8 cellular contexts compared by ENCODE assay signal in the genomic region with DNA sequence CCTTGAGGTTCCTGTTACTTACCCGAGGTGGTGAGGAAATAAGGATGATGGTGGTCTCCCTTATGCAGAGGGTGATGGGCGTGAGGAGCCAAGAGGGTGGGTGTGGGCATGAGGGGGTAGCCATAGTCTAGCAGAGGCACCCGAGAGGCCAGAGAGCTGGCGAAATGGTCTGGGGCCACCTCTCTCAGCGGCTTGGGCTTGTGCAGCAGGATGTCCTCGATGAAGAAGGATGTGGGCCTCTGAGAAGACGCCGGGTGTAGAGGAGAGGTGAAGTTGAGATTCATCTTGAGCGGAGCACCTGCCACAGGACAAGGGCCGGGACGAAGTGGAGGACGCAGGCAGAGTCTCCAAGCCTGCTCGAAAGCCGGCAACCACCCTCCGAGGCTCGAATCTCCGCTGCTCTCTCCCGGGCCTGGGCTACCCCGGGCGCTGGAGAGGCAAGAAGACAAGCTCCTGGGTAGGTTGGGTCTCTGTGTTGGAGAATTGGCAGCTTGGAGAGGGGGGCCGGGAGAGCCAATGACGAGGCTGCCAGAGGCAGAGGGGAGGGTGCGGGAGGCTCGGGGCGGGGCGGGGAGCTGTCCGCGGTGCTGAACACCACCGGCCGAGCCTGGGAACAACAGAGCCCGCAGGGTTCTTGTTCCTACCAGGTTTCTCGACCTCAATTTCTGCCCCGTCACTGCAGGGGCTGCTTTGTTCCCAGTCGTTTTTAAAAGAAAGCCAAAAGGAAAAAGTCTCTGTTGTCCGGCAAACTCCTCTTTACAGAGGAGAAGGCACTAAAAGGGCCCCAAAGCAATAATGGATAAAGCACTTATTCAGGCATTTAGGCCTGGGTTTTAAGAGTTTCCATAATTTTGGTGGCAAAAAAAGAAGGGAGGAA. TPM values are rescaled to one million over a fixed set of nuclear protein-coding genes. Genes with fewer than 3 reads are reported as not detected.
DNase-seq lines count a peak whose midpoint lies in the region; ATAC-seq, FAIRE-seq and TF ChIP-seq lines count a peak whose summit lies in the region.

Gene BSX, minus strand, starts transcription at position 447 of the 877 bp plus-strand sequence. Its CDS starts 163 bp downstream, at position 284.

- peaks cover 80% of the 10 kb centered on the region for H3K27me3 Mint-ChIP-seq in T-helper 17 cell

- POLR2A ChIA-PET in A673 (lab: Charles Lee; ENCODE audit: low non-redundant PET), result interaction anchor here (0.6 kb wide), 1 partner anchor 68 kb away, joined by 3 read pairs; no protein-coding TSS in a partner anchor
- POLR2A ChIA-PET in GM12878 (lab: Charles Lee), result no interaction called here

- H3K4me3 Mint-ChIP-seq in T-helper 17 cell, result peak within 1 kb of the TSS; percentile 28

- in situ Hi-C loops in GM12878 (cut with MboI), result no loop called here

- TF ChIP-seq CTCF in A673 (conservative IDR thresholded peaks at IDR 0.05; ENCODE audit: low read depth, low read length), result no peak
- TF ChIP-seq CTCF in GM12878 (IDR thresholded peaks at IDR 0.05 in 2 of 3, conservative IDR thresholded peaks at IDR 0.05 in 1 of 3; ENCODE audit: control insufficient read depth in 2 of 3, extremely low read depth in 1 of 3, insufficient read depth in 1 of 3, low read depth in 3 of 3, low read length in 3 of 3), result no peak
- no peak for TF ChIP-seq CTCF in left lung (IDR thresholded peaks at IDR 0.05)

- H3K27ac ChIP-seq in A673 (ENCODE audit: low read depth, low read length, poor library complexity, severe bottlenecking), result no peak within 1 kb of the TSS
- no peak within 1 kb of the TSS for H3K27ac ChIP-seq in GM12878 (ENCODE audit: control insufficient read depth, insufficient read depth)
- H3K27ac ChIP-seq in left lung, result no peak within 1 kb of the TSS

- no peak for TF ChIP-seq POLR2A in GM12878 (IDR thresholded peaks at IDR 0.05; ENCODE audit: low read depth, low read length)

- TF ChIP-seq EP300 in GM12878 (IDR thresholded peaks at IDR 0.05; ENCODE audit: borderline replicate concordance in 1 of 2, control insufficient read depth in 1 of 2, low read depth in 2 of 2, low read length in 2 of 2), result no peak

- intact Hi-C loops in A673 (cut with micrococcal nuclease; ENCODE audit: unreplicated experiment), result no loop called here
- intact Hi-C loops in GM12878 (cut with micrococcal nuclease; ENCODE audit: unreplicated experiment), result no loop called here
- intact Hi-C loops in left lung (cut with DNase I), result no loop called here

- peak within 1 kb of the TSS; percentile 48 for H3K27ac Mint-ChIP-seq in T-helper 17 cell

- H4K20me1 ChIP-seq in GM12878 (ENCODE audit: control insufficient read depth, insufficient read depth), result no peaks in the 10 kb centered on the region

- TF ChIP-seq RAD21 in GM12878 (IDR thresholded peaks at IDR 0.05; ENCODE audit: insufficient read depth, low read depth, low read length), result no peak

- CTCF ChIA-PET in A673 (lab: Charles Lee), result interaction anchor here (0.6 to 1.0 kb wide), 2 partner anchors 39 to 200 kb away, joined by 3 read pairs; no protein-coding TSS in a partner anchor
- CTCF ChIA-PET in GM12878 (lab: Yijun Ruan, JAX), result no interaction called here

- peak; percentile 68 for ATAC-seq in T-helper 17 cell
- peak; percentile 74 for ATAC-seq in GM12878
- ATAC-seq in left lung, result peak; percentile 91

- RAD21 ChIA-PET in GM12878 (lab: Charles Lee; ENCODE audit: unreplicated experiment), result interaction anchor here (0.6 kb wide), 1 partner anchor 73 kb away, joined by 4 read pairs; no protein-coding TSS in a partner anchor

- SMC1A ChIA-PET in GM12878 (lab: Charles Lee; ENCODE audit: uncharacterized antibody, unreplicated experiment), result interaction anchor here (1.4 kb wide), 1 partner anchor 117 kb away, joined by 3 read pairs; no protein-coding TSS in a partner anchor

- peaks cover 10% of the 10 kb centered on the region for H3K36me3 Mint-ChIP-seq in T-helper 17 cell (ENCODE audit: low read depth)

- DNase-seq in A673 (ENCODE audit: low spot score), result peak; percentile 93
- peak; percentile 55 for DNase-seq in HK-2 (ENCODE audit: unreplicated experiment)
- peak; percentile 22 to 29 (median 28) for DNase-seq in T-helper 17 cell
- no peak for DNase-seq in GM12878 (ENCODE audit: low read depth, low spot score)
- DNase-seq in left lung, result peak; percentile 59 to 84
- peak; percentile 43 for DNase-seq in stimulated activated CD8-positive, alpha-beta memory T cell treated with anti-CD3 and anti-CD28 coated beads, Interleukin-15, amount 100 ng/mL, for 24 hours (ENCODE audit: low read depth)
- no peak for DNase-seq in GM19238 (ENCODE audit: insufficient read length, low spot score)
- no peak for DNase-seq in NK-92 (lab: John Stamatoyannopoulos, UW; ENCODE audit: unreplicated experiment)

- H3K4me2 ChIP-seq in GM12878 (ENCODE audit: control insufficient read depth, insufficient read depth), result no peak within 1 kb of the TSS

- H3K4me1 ChIP-seq in A673 (ENCODE audit: insufficient read depth, low read length, poor library complexity, severe bottlenecking) (no peaks in the 10 kb centered on the region), GM12878 (ENCODE audit: control insufficient read depth, insufficient read depth, low read length) (no peaks in the 10 kb centered on the region), left lung (peaks cover 3 to 26% of the 10 kb centered on the region in 2 donors)

- H3K4me1 Mint-ChIP-seq in T-helper 17 cell, result peaks cover 16% of the 10 kb centered on the region

- FAIRE-seq in GM12878 (lab: Jason Lieb, UNC), result no peak

- no peaks in the 10 kb centered on the region for H3K9me3 ChIP-seq in A673 (ENCODE audit: low read depth, low read length, poor library complexity, severe bottlenecking)
- H3K9me3 ChIP-seq in T-helper 17 cell (ENCODE audit: control insufficient read depth, low read length, poor library complexity, severe bottlenecking), result peaks cover 4% of the 10 kb centered on the region
- H3K9me3 ChIP-seq in GM12878 (replicated peaks; ENCODE audit: control insufficient read depth, insufficient read depth, low read length), result no peaks in the 10 kb centered on the region; the same call in 1 of the 3 replicates
- no peaks in the 10 kb centered on the region for H3K9me3 ChIP-seq in left lung

- H3K36me3 ChIP-seq in A673 (ENCODE audit: insufficient read depth, low read length, poor library complexity, severe bottlenecking) (no peaks in the 10 kb centered on the region), GM12878 (ENCODE audit: control insufficient read depth in 2 of 2, insufficient read depth in 2 of 2, low read length in 1 of 2) (no peaks in the 10 kb centered on the region), left lung (no peaks in the 10 kb centered on the region)

- no peak within 1 kb of the TSS for H2AFZ ChIP-seq in GM12878 (ENCODE audit: control insufficient read depth, low read depth, low read length)

- peaks cover 99% of the 10 kb centered on the region for H3K27me3 ChIP-seq in A673 (replicated peaks; ENCODE audit: insufficient read depth, low read depth, low read length, poor library complexity)
- peaks cover 20 to 51% of the 10 kb centered on the region in 2 experiments for H3K27me3 ChIP-seq in GM12878 (replicated peaks in 1 of 2; ENCODE audit: control insufficient read depth in 2 of 2, insufficient read depth in 2 of 2, low read length in 1 of 2)
- peaks cover 99 to 100% of the 10 kb centered on the region in 2 donors for H3K27me3 ChIP-seq in left lung

- no peak within 1 kb of the TSS for H3K9ac ChIP-seq in GM12878 (ENCODE audit: control insufficient read depth, insufficient read depth, low read length)

- no peak within 1 kb of the TSS for H3K4me3 ChIP-seq in A673 (ENCODE audit: low read depth, low read length, poor library complexity, severe bottlenecking)
- no peak within 1 kb of the TSS for H3K4me3 ChIP-seq in GM12878
- H3K4me3 ChIP-seq in left lung, result no peak within 1 kb of the TSS

- WGBS in GM12878 (ENCODE audit: insufficient coverage, insufficient replicate concordance, low lambda C conversion rate, missing lambda C conversion rate), result 17% methylated on average over 30 of the region's 35 CpGs

- BruUV-seq in A673 (replicated peaks; lab: Mats Ljungman, UMichigan) (no TSS peak), GM12878 (replicated peaks; lab: Mats Ljungman, UMichigan) (no TSS peak)

- H3K79me2 ChIP-seq in GM12878 (ENCODE audit: control insufficient read depth, insufficient read depth, low read length), result no peaks in the 10 kb centered on the region

RNA-seq across cellular contexts. Expression of gene BSX, which starts in this region (rescaled TPM):
- total RNA-seq in A673 (2021) (not detected in 2 replicates), T-helper 17 cell (not detected), GM12878 (2014; rRNA removed) (not detected in 2 replicates), GM12878 (2014; rRNA removed; fragmentation: Illumina TruSeq; extraction: Trizol) (not detected in 2 replicates), GM12878 (2021) (not detected in 2 replicates), left lung (not detected)
- not detected in 2 replicates for total RNA-seq in GM12878 (2013; cell fraction: nucleolus; rRNA removed)
- polyA plus RNA-seq in GM12878 (2011; ENCODE audit: low read depth), result not detected
- polyA plus RNA-seq in GM12878 (2011; rRNA removed) (not detected in 2 replicates), GM12878 (2014; fragmentation: Illumina TruSeq; extraction: Trizol) (not detected in 2 replicates), GM12878 (2014; fragmentation: Nextera tagmentation; extraction: Ambion mirVana) (not detected), GM12878 (2014; rRNA removed) (not detected in 2 replicates), GM12878 (2016; fragmentation: Nextera tagmentation; extraction: Ambion mirVana) (not detected)
- polyA plus RNA-seq in GM12878 (2011; cell fraction: cytosol; rRNA removed), result not detected in 2 replicates
- not detected in 2 replicates for polyA plus RNA-seq in GM12878 (2011; cell fraction: nucleus; rRNA removed)
- polyA plus RNA-seq in GM12878 (2012), result not detected in 2 replicates
- not detected in 2 replicates for polyA minus RNA-seq in GM12878 (2011; rRNA and poly(A)+ RNA removed)
- polyA minus RNA-seq in GM12878 (2011; cell fraction: cytosol; rRNA and poly(A)+ RNA removed), result not detected in 2 replicates
- not detected in 2 replicates for polyA minus RNA-seq in GM12878 (2011; cell fraction: nucleus; rRNA and poly(A)+ RNA removed)

Comparison
In these comparisons a context has a peak if more than half of its experiments do, and no peak if none do; other contexts are left out.
1. Peak in DNase-seq in A673; RNA of the gene not detected or under 1 TPM.
2. Peak in DNase-seq and ATAC-seq in T-helper 17 cell; RNA of the gene not detected or under 1 TPM.
3. Peak in ATAC-seq in GM12878; RNA of the gene not detected or under 1 TPM.
4. Peak in DNase-seq and ATAC-seq in left lung; RNA of the gene not detected or under 1 TPM.
5. DNase-seq: peak in HK-2 (single experiment) and stimulated activated CD8-positive, alpha-beta memory T cell treated with anti-CD3 and anti-CD28 coated beads, Interleukin-15, amount 100 ng/mL, for 24 hours (single experiment); none in GM12878 (single experiment), GM19238 (single experiment) and NK-92 (single experiment).
6. Peak in every context shown above with its lines, with median percentiles within 50 percentile points of each other: ATAC-seq.